8 cellular contexts compared by ENCODE assay signal in genomic region chr22:21045585-21046294, GRCh38. TPM values are rescaled to one million over a fixed set of nuclear protein-coding genes. Genes with fewer than 3 reads are reported as not detected.
DNase-seq lines count a peak whose midpoint lies in the region; ATAC-seq, FAIRE-seq and TF ChIP-seq lines count a peak whose summit lies in the region.

Gene LRRC74B (plus strand): TSS chr22:21045946. CDS start chr22:21045987, 41 bp downstream.

- POLR2A ChIA-PET in activated CD4-positive, alpha-beta T cell treated with anti-CD3 and anti-CD28 coated beads for 36 hours (lab: Charles Lee), result interaction anchor here (0.6 kb wide), 1 partner anchor 86 kb away, joined by 3 read pairs; no protein-coding TSS in a partner anchor

- no peak within 1 kb of the TSS for H3K27ac Mint-ChIP-seq in activated CD4-positive, alpha-beta T cell treated with anti-CD3 and anti-CD28 coated beads for 36 hours

- H3K27me3 ChIP-seq in kidney epithelial cell (ENCODE audit: control insufficient read depth, insufficient read depth, low read length), result no peaks in the 10 kb centered on the region

- TF ChIP-seq POLR2A in GM12892 (IDR thresholded peaks at IDR 0.05; ENCODE audit: low read depth, low read length), result no peak

- H3K36me3 ChIP-seq in kidney epithelial cell (ENCODE audit: control insufficient read depth, insufficient read depth, low read length), result no peaks in the 10 kb centered on the region

- peak; percentile 92 for DNase-seq in GM12892 (ENCODE audit: insufficient read length)
- peak; percentile 88 for DNase-seq in NCI-H345 (lab: John Stamatoyannopoulos, UW)
- DNase-seq in activated CD4-positive, alpha-beta T cell treated with anti-CD3 and anti-CD28 coated beads for 36 hours, result peak; percentile 85
- DNase-seq in kidney epithelial cell (ENCODE audit: low read depth), result peak; percentile 72
- DNase-seq in stimulated activated CD4-positive, alpha-beta T cell treated with anti-CD3 and anti-CD28 coated beads, Interleukin-15, amount 100 ng/mL, for 24 hours, result peak; percentile 85

- H3K27me3 Mint-ChIP-seq in activated CD4-positive, alpha-beta T cell treated with anti-CD3 and anti-CD28 coated beads for 36 hours, result peaks cover 15% of the 10 kb centered on the region

- CTCF ChIA-PET in activated CD4-positive, alpha-beta T cell treated with anti-CD3 and anti-CD28 coated beads for 36 hours (lab: Charles Lee), result interaction anchor here (1.3 to 1.4 kb wide), 2 partner anchors 57 to 84 kb away, joined by 5 read pairs; no protein-coding TSS in a partner anchor

- no peaks in the 10 kb centered on the region for H3K36me3 Mint-ChIP-seq in activated CD4-positive, alpha-beta T cell treated with anti-CD3 and anti-CD28 coated beads for 36 hours (ENCODE audit: low read depth)

- ATAC-seq in HG03108 (IDR thresholded peaks at IDR 0.05; ENCODE audit: unreplicated experiment), result peak; percentile 78
- ATAC-seq in activated CD4-positive, alpha-beta T cell treated with anti-CD3 and anti-CD28 coated beads for 36 hours, result peak; percentile 99
- no peak for ATAC-seq in GM21367 (IDR thresholded peaks at IDR 0.05; ENCODE audit: unreplicated experiment)

- peak within 1 kb of the TSS; percentile 50 for H3K4me3 Mint-ChIP-seq in activated CD4-positive, alpha-beta T cell treated with anti-CD3 and anti-CD28 coated beads for 36 hours

- FAIRE-seq in GM12892 (lab: Jason Lieb, UNC), result peak; percentile 92

- H3K4me3 ChIP-seq in kidney epithelial cell (ENCODE audit: low read depth, low read length), result peak within 1 kb of the TSS; percentile 51

- H3K4me1 Mint-ChIP-seq in activated CD4-positive, alpha-beta T cell treated with anti-CD3 and anti-CD28 coated beads for 36 hours, result peaks cover 23% of the 10 kb centered on the region

- H3K27ac ChIP-seq in cingulate gyrus (ENCODE audit: low read depth, low read length), result peak within 1 kb of the TSS; percentile 14

- intact Hi-C loops in activated CD4-positive, alpha-beta T cell treated with anti-CD3 and anti-CD28 coated beads for 36 hours (cut with DNase I, micrococcal nuclease), result loop anchor here in 1 of 2 experiments (1.0 kb wide), 1 partner anchor 43 kb away; the partner anchor contains the start of gene THAP7

- no peaks in the 10 kb centered on the region for H3K9me3 Mint-ChIP-seq in activated CD4-positive, alpha-beta T cell treated with anti-CD3 and anti-CD28 coated beads for 36 hours (ENCODE audit: low read depth)

- TF ChIP-seq CTCF in kidney epithelial cell (IDR thresholded peaks at IDR 0.05; ENCODE audit: insufficient read depth, low read length, poor library complexity, severe bottlenecking), result no peak

RNA-seq across cellular contexts. Expression of gene LRRC74B, which starts in this region (rescaled TPM):
- not detected for polyA plus RNA-seq in GM12892 (2012; ENCODE audit: missing spikeins)
- not detected for total RNA-seq in activated CD4-positive, alpha-beta T cell treated with anti-CD3 and anti-CD28 coated beads for 36 hours
- not detected in 2 replicates for total RNA-seq in kidney epithelial cell

Comparison
In these comparisons a context has a peak if more than half of its experiments do, and no peak if none do; other contexts are left out.
1. Peak in DNase-seq and ATAC-seq in activated CD4-positive, alpha-beta T cell treated with anti-CD3 and anti-CD28 coated beads for 36 hours; RNA of the gene not detected or under 1 TPM.
2. Peak in DNase-seq and H3K4me3 ChIP-seq in kidney epithelial cell; RNA of the gene not detected or under 1 TPM.